Comparison of ENCODE assay signal across 21 cellular contexts in the genomic region with DNA sequence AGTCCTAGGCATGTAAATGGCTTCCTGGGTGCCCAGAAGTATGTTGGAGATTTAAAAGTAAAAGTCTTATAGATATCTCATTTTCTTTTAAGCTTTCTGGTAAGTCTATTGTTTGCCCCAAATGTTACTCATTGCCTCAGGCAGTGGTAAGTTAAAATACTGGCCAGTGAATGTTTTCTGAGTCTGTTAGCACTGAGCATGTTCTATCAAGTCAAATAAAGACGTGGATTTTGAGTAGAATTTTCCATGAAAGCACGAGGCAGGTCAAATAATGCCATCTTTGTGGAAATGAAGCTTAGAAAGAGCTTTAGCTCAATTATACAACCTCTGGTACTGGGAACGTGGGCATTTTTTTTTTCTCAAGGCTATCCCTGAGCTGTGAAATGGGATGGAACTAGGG.
DNase-seq lines count a peak whose midpoint lies in the region; ATAC-seq, FAIRE-seq and TF ChIP-seq lines count a peak whose summit lies in the region.
"Had no signal": no experiment of that assay in that cellular context is flagged by ENCODE, and none has a peak within 500 bp of the region (broad histone marks: within the 10 kb centered on the region; RNA-seq: fewer than 3 reads in every experiment).

No MANE protein-coding gene starts in this region.

- H3K9me1 ChIP-seq in keratinocyte (ENCODE audit: control insufficient read depth, extremely low read depth, insufficient read depth, low read length): no peaks in the 10 kb centered on the region

- H3K9me3 ChIP-seq in keratinocyte (ENCODE audit: control insufficient read depth, low read depth, low read length): no peaks in the 10 kb centered on the region
- H3K9me3 ChIP-seq: BLaER1 had no signal

- FAIRE-seq in keratinocyte (lab: Jason Lieb, UNC): peak; percentile 62
- FAIRE-seq: GM12878, GM19239, HTR-8/SVneo had no signal

- H3K4me1 Mint-ChIP-seq in chondrocyte (ENCODE audit: low read depth): no peaks in the 10 kb centered on the region
- H3K4me1 Mint-ChIP-seq: CD14-positive monocyte had no signal

- H3K9me3 Mint-ChIP-seq in chondrocyte (ENCODE audit: low read depth): no peaks in the 10 kb centered on the region
- H3K9me3 Mint-ChIP-seq: CD4-positive, alpha-beta memory T cell had no signal

- H3K36me3 ChIP-seq in keratinocyte (ENCODE audit: control insufficient read depth in 2 of 2, extremely low read depth in 1 of 2, insufficient read depth in 2 of 2, low read length in 2 of 2): no peaks in the 10 kb centered on the region
- H3K36me3 ChIP-seq: BLaER1 had no signal

- H3K4me2 ChIP-seq in keratinocyte (ENCODE audit: control insufficient read depth, extremely low read depth, insufficient read depth, low read depth, low read length): no peak overlapping the region
- H3K4me2 ChIP-seq: BLaER1 had no signal

- peaks cover 7% of the 10 kb centered on the region for H3K27me3 Mint-ChIP-seq in chondrocyte (ENCODE audit: low read depth)
- H3K27me3 Mint-ChIP-seq: CD4-positive, alpha-beta memory T cell had no signal

- H3K4me3 Mint-ChIP-seq in chondrocyte (ENCODE audit: unreplicated experiment): no peak overlapping the region
- H3K4me3 Mint-ChIP-seq: CD14-positive monocyte; CD4-positive, alpha-beta memory T cell had no signal

- dilution Hi-C loops in keratinocyte (cut with MboI; ENCODE audit: extremely low pct_ligation_motif_present, low sequenced_read_pairs): no loop called here

- H3K79me2 ChIP-seq in keratinocyte (ENCODE audit: control insufficient read depth, insufficient read depth, low read length): no peaks in the 10 kb centered on the region

- no peak overlapping the region for H3K27ac Mint-ChIP-seq in chondrocyte (ENCODE audit: unreplicated experiment)
- H3K27ac Mint-ChIP-seq: CD14-positive monocyte; CD4-positive, alpha-beta memory T cell had no signal

- ATAC-seq in HG03280 (IDR thresholded peaks at IDR 0.05; ENCODE audit: unreplicated experiment): no peak
- ATAC-seq: GM12878 had no signal

- CTCF ChIA-PET in RWPE1 (lab: Yijun Ruan, JAX): no interaction called here

- no peaks in the 10 kb centered on the region for H4K20me1 ChIP-seq in keratinocyte (ENCODE audit: control insufficient read depth, extremely low read depth, insufficient read depth, low read length)
- H4K20me1 ChIP-seq: BLaER1 had no signal

- in situ Hi-C loops in GM13977 (cut with MboI; ENCODE audit: low pct_unique_long_range_greater_than_20kb, low sequenced_read_pairs, unreplicated experiment): no loop called here

- TF ChIP-seq CTCF in RWPE1 (conservative IDR thresholded peaks at IDR 0.05; ENCODE audit: low read depth) (no peak), keratinocyte (optimal IDR thresholded peaks at IDR 0.05 in 1 of 3, IDR thresholded peaks at IDR 0.05 in 1 of 3, conservative IDR thresholded peaks at IDR 0.05 in 1 of 3; ENCODE audit: extremely low read depth in 1 of 3, insufficient read depth in 2 of 3, low read length in 3 of 3) (no peak), GM13977 (IDR thresholded peaks at IDR 0.05; ENCODE audit: extremely low read depth, insufficient read depth, missing control alignments) (no peak), chondrocyte (IDR thresholded peaks at IDR 0.05) (no peak)

- DNase-seq in COLO829 (ENCODE audit: low spot score) (peak; percentile 79), RWPE1 (ENCODE audit: low spot score) (peak; percentile 12), epidermal melanocyte (ENCODE audit: insufficient read length, low spot score) (peak; percentile 24), keratinocyte (ENCODE audit: low read depth, low spot score) (no peak), GM13977 (ENCODE audit: low spot score) (no peak), chondrocyte (ENCODE audit: low spot score) (no peak)
- DNase-seq: 8988T; Calu3; CD4-positive, alpha-beta memory T cell; DMS53; DND-41; EL; GM23248; HCEC 1CT; IMR-90 had no signal

- no peak overlapping the region for H3K4me3 ChIP-seq in keratinocyte (ENCODE audit: control insufficient read depth in 2 of 3, extremely low read depth in 1 of 3, insufficient read depth in 2 of 3, low read depth in 1 of 3, low read length in 3 of 3)
- H3K4me3 ChIP-seq: BLaER1, GM12878, GM23248 had no signal

- no peak overlapping the region for H3K27ac ChIP-seq in RWPE1
- H3K27ac ChIP-seq in keratinocyte (ENCODE audit: control insufficient read depth, insufficient read depth, low read length): no peak overlapping the region
- H3K27ac ChIP-seq: BLaER1, GM23248 had no signal

- H3K27me3 ChIP-seq in keratinocyte (ENCODE audit: control insufficient read depth, extremely low read depth, insufficient read depth, low read length): no peaks in the 10 kb centered on the region
- H3K27me3 ChIP-seq: BLaER1 had no signal

- no peaks in the 10 kb centered on the region for H3K36me3 Mint-ChIP-seq in chondrocyte (ENCODE audit: low read depth)
- H3K36me3 Mint-ChIP-seq: CD14-positive monocyte; CD4-positive, alpha-beta memory T cell had no signal

- no peaks in the 10 kb centered on the region for H3K4me1 ChIP-seq in keratinocyte (ENCODE audit: control insufficient read depth, extremely low read depth, insufficient read depth, low read length)
- H3K4me1 ChIP-seq: BLaER1 had no signal

- peak overlapping the region; percentile 64 for H2AFZ ChIP-seq in keratinocyte (ENCODE audit: control insufficient read depth, low read length)
- H2AFZ ChIP-seq: GM23248 had no signal

- POLR2A ChIA-PET in RWPE1 (lab: Yijun Ruan, JAX; ENCODE audit: low non-redundant PET): no interaction called here

- no peak overlapping the region for H3K9ac ChIP-seq in keratinocyte (ENCODE audit: control insufficient read depth, extremely low read depth, insufficient read depth, low read length)
- H3K9ac ChIP-seq: BLaER1, GM23248 had no signal

Comparison
In these comparisons a context has a peak if more than half of its experiments do, and no peak if none do; other contexts are left out.
1. DNase-seq: peak in COLO829 (single experiment), RWPE1 (single experiment) and epidermal melanocyte (single experiment); none in keratinocyte (single experiment), GM13977 (single experiment) and chondrocyte (single experiment).